In the genomic region with DNA sequence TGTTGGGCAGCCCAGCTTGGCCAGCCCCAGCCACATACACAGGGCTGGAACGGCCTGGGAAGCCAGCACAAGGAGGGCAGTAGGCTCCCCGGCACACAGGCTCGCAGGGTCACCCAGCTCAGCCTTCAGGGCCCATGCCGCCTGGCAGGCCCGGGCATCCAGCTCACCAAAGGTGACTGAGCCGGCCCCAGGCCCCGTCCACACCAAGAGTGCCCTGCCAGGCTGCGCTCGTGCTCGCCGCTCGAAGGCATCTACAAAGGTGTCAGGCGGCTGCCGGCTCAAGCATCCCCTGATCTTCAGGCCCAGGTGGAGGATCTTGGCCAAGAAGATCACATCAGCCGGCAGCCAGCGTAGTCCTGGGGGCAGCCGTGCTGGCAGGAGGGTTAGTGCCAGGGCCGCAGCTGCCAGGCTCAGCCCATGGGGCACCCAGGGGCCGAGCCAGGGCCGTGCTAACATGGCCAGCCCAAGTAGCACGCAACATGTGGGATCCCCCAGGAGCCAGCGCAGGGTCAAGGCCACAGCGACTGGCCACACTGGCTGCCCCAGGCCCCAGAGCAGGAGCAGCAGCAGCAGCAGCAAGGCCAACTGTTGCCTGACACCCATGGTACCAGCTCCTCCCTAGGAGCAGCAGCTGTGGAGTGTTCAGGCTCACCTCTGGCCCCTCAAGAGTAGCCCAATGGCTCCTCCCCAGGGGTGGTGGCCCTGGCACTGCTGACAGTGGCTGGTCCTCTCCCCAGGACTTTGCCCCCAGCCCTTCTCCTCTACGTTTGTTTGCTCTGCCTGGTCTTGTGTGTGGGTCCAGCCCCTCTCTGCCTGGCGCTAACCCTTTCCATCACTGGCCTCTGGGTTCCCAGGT, we compare ENCODE assay signal across 11 cellular contexts. TPM values are rescaled to one million over a fixed set of nuclear protein-coding genes. Genes with fewer than 3 reads are reported as not detected.
DNase-seq lines count a peak whose midpoint lies in the region; ATAC-seq and TF ChIP-seq lines count a peak whose summit lies in the region.
"Had no signal": no experiment of that assay in that cellular context is flagged by ENCODE, and none has a peak within 500 bp of the region (broad histone marks: within the 10 kb centered on the region; RNA-seq: fewer than 3 reads in every experiment).

A gene with protein sequence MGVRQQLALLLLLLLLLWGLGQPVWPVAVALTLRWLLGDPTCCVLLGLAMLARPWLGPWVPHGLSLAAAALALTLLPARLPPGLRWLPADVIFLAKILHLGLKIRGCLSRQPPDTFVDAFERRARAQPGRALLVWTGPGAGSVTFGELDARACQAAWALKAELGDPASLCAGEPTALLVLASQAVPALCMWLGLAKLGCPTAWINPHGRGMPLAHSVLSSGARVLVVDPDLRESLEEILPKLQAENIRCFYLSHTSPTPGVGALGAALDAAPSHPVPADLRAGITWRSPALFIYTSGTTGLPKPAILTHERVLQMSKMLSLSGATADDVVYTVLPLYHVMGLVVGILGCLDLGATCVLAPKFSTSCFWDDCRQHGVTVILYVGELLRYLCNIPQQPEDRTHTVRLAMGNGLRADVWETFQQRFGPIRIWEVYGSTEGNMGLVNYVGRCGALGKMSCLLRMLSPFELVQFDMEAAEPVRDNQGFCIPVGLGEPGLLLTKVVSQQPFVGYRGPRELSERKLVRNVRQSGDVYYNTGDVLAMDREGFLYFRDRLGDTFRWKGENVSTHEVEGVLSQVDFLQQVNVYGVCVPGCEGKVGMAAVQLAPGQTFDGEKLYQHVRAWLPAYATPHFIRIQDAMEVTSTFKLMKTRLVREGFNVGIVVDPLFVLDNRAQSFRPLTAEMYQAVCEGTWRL (minus strand): TSS at position 640 of the 856 bp plus-strand sequence. CDS start 37 bp downstream, at position 603.

- ATAC-seq in RWPE2 (ENCODE audit: low read depth) = 0 out of 3 replicates have a peak, but pooled peaks have one; percentile 2
- no peak for ATAC-seq in sciatic nerve

- no peaks in the 10 kb centered on the region for H3K4me1 ChIP-seq in RWPE2 (ENCODE audit: insufficient read depth, poor library complexity, severe bottlenecking)

- intact Hi-C loops in T-helper 1 cell treated with Interleukin-12 subunit alpha and Interleukin-12 subunit beta and Interleukin-4 antibody, amounts not matched to agents 30 ng/mL and 1 ng/mL, for 36 hours (cut with micrococcal nuclease) = no loop called here
- intact Hi-C loops in sciatic nerve (cut with DNase I) = no loop called here
- intact Hi-C loops in posterior vena cava (cut with DNase I) = no loop called here

- in situ Hi-C loops in endometrial microvascular endothelial cells (cut with HindIII; ENCODE audit: inconsistent ontology term, low pct_unique_long_range_greater_than_20kb, low sequenced_read_pairs) = no loop called here

- no peak within 1 kb of the TSS for H3K27ac ChIP-seq in RWPE2 (ENCODE audit: poor library complexity, severe bottlenecking)

- H3K9me3 ChIP-seq in RWPE2 (ENCODE audit: severe bottlenecking) = no peaks in the 10 kb centered on the region

- DNase-seq in T-helper 1 cell (no peak), RWPE2 (ENCODE audit: low spot score) (no peak), sciatic nerve (ENCODE audit: low spot score) (no peak), posterior vena cava (ENCODE audit: low spot score) (no peak), NCI-H146 treated with DMSO at 0.1 percent for 48 hours (lab: John Stamatoyannopoulos, UW; ENCODE audit: unreplicated experiment) (no peak), germinal center (ENCODE audit: low spot score) (no peak)
- DNase-seq: midbrain, NCI-H2081 had no signal

- no peak within 1 kb of the TSS for H3K4me3 ChIP-seq in RWPE2 (ENCODE audit: severe bottlenecking)
- H3K4me3 ChIP-seq: skin epidermis had no signal

- no peak for TF ChIP-seq CTCF in RWPE2 (IDR thresholded peaks at IDR 0.05; ENCODE audit: poor library complexity, severe bottlenecking)

- peaks cover 6% of the 10 kb centered on the region for H3K36me3 ChIP-seq in RWPE2 (ENCODE audit: low read depth)

- H3K27me3 ChIP-seq in RWPE2 (ENCODE audit: insufficient read depth, poor library complexity, severe bottlenecking) = no peaks in the 10 kb centered on the region

RNA-seq across cellular contexts. Expression of the gene that starts here (rescaled TPM):
- 12.9 and 17.2 TPM in 2 replicates for total RNA-seq in T-helper 1 cell treated with Interleukin-12 subunit alpha and Interleukin-12 subunit beta and Interleukin-4 antibody, amounts not matched to agents 30 ng/mL and 1 ng/mL, for 36 hours
- total RNA-seq in endometrial microvascular endothelial cells (ENCODE audit: inconsistent ontology term) (13.9 TPM), sciatic nerve (10.1 TPM), posterior vena cava (1 to 10 TPM; 7.6 to 7.9 TPM)
